20 cellular contexts compared by ENCODE assay signal in the genomic region with DNA sequence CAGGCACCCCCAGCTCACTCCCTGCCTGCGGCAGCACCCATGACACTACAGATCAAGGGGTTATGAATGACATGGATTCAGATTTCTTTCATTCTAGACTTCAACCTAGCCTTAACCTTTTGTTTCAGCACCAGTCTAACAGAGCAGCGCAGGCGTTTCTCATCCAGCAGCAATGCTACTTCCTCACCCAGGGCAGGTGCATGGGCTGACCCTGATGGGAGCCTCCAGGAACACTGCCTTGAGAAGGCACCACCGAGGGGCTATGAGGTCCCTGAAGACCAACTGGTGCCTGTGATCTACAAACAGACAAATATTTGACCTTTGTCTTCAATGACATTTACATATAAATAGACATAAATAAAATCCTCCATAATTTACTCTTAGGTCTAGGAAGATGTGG. TPM values are rescaled to one million over a fixed set of nuclear protein-coding genes. Genes with fewer than 3 reads are reported as not detected.
"Had no signal": no experiment of that assay in that cellular context is flagged by ENCODE, and none has a peak within 500 bp of the region (broad histone marks: within the 10 kb centered on the region; RNA-seq: fewer than 3 reads in every experiment).

No MANE protein-coding gene starts in this region.

- H3K4me3 ChIP-seq: coronary artery, heart right ventricle, left ventricle myocardium inferior, prostate gland, right atrium auricular region, thoracic aorta, upper lobe of right lung had no signal

- H3K27ac Mint-ChIP-seq: activated B cell treated with CpG ODN at 0.5 μM for 24 hours; activated CD8-positive, alpha-beta T cell treated with anti-CD3 and anti-CD28 coated beads for 36 hours; activated naive CD8-positive, alpha-beta T cell treated with anti-CD3 and anti-CD28 coated beads, Interleukin-2, amount 50 U/mL, for 24 hours; activated T-cell treated with anti-CD3 and anti-CD28 coated beads, Interleukin-2, amount 50 U/mL, for 24 hours; activated T-helper 2 cell treated with anti-CD3 and anti-CD28 coated beads, Interferon-gamma antibody, Interleukin-2, Interleukin-4, amounts not matched to agents 10 μg/mL and 5 μg/mL and 100 μg/mL, durations not matched to agents 14 hours and 24 hours and 36 hours; stimulated activated memory B cell treated with anti-CD40 and anti-IgM and Interleukin-4, amounts not matched to agents 10 μg/mL and 1 μg/mL and 100 μg/mL, for 72 hours had no signal

- H3K4me3 Mint-ChIP-seq: activated B cell treated with CpG ODN at 0.5 μM for 24 hours; activated CD8-positive, alpha-beta T cell treated with anti-CD3 and anti-CD28 coated beads for 36 hours; activated naive CD8-positive, alpha-beta T cell treated with anti-CD3 and anti-CD28 coated beads, Interleukin-2, amount 50 U/mL, for 24 hours; activated T-cell treated with anti-CD3 and anti-CD28 coated beads, Interleukin-2, amount 50 U/mL, for 24 hours; neural crest cell; stimulated activated memory B cell treated with anti-CD40 and anti-IgM and Interleukin-4, amounts not matched to agents 10 μg/mL and 1 μg/mL and 100 μg/mL, for 72 hours had no signal

- H3K27ac ChIP-seq: brain microvascular endothelial cell, coronary artery, heart right ventricle, left ventricle myocardium inferior, prostate gland, right atrium auricular region, thoracic aorta, upper lobe of right lung had no signal

- H3K4me1 ChIP-seq: prostate gland, upper lobe of right lung had no signal

- DNase-seq: activated B cell treated with CpG ODN at 0.5 μM for 24 hours; activated CD4-positive, alpha-beta T cell treated with anti-CD3 and anti-CD28 coated beads for 48 hours; activated CD8-positive, alpha-beta T cell treated with anti-CD3 and anti-CD28 coated beads for 36 hours; activated naive CD4-positive, alpha-beta T cell treated with Interleukin-2 at 50 U/mL for 16 hours; activated naive CD8-positive, alpha-beta T cell treated with anti-CD3 and anti-CD28 coated beads, Interleukin-2, amount 50 U/mL, for 24 hours; activated T-cell treated with anti-CD3 and anti-CD28 coated beads, Interleukin-2, amount 50 U/mL, for 24 hours; anterior cingulate cortex; brain microvascular endothelial cell; heart right ventricle; left ventricle myocardium inferior; stimulated activated CD4-positive, alpha-beta T cell treated with anti-CD3 and anti-CD28 coated beads, Interleukin-4, amount 100 ng/mL, for 4 hours; upper lobe of right lung had no signal

- H3K9me3 Mint-ChIP-seq: activated B cell treated with CpG ODN at 0.5 μM for 24 hours; activated CD8-positive, alpha-beta T cell treated with anti-CD3 and anti-CD28 coated beads for 36 hours; activated naive CD8-positive, alpha-beta T cell treated with anti-CD3 and anti-CD28 coated beads, Interleukin-2, amount 50 U/mL, for 24 hours; activated T-cell treated with anti-CD3 and anti-CD28 coated beads, Interleukin-2, amount 50 U/mL, for 24 hours; activated T-helper 2 cell treated with anti-CD3 and anti-CD28 coated beads, Interferon-gamma antibody, Interleukin-2, Interleukin-4, amounts not matched to agents 10 μg/mL and 5 μg/mL and 100 μg/mL, durations not matched to agents 14 hours and 24 hours and 36 hours; neural crest cell; stimulated activated memory B cell treated with anti-CD40 and anti-IgM and Interleukin-4, amounts not matched to agents 10 μg/mL and 1 μg/mL and 100 μg/mL, for 72 hours had no signal

- ATAC-seq: activated CD8-positive, alpha-beta T cell treated with anti-CD3 and anti-CD28 coated beads for 36 hours; activated naive CD8-positive, alpha-beta T cell treated with anti-CD3 and anti-CD28 coated beads, Interleukin-2, amount 50 U/mL, for 24 hours; esophagus mucosa; heart right ventricle; stimulated activated memory B cell treated with anti-CD40 and anti-IgM and Interleukin-4, amounts not matched to agents 10 μg/mL and 1 μg/mL and 100 μg/mL, for 72 hours; upper lobe of right lung had no signal

- H3K27me3 ChIP-seq: brain microvascular endothelial cell, heart right ventricle, right atrium auricular region, upper lobe of right lung had no signal

- H3K9me3 ChIP-seq: heart right ventricle, left ventricle myocardium inferior, prostate gland, right atrium auricular region, thoracic aorta, upper lobe of right lung had no signal

- H3K27me3 Mint-ChIP-seq: activated B cell treated with CpG ODN at 0.5 μM for 24 hours; activated CD8-positive, alpha-beta T cell treated with anti-CD3 and anti-CD28 coated beads for 36 hours; activated naive CD8-positive, alpha-beta T cell treated with anti-CD3 and anti-CD28 coated beads, Interleukin-2, amount 50 U/mL, for 24 hours; activated T-cell treated with anti-CD3 and anti-CD28 coated beads, Interleukin-2, amount 50 U/mL, for 24 hours; stimulated activated memory B cell treated with anti-CD40 and anti-IgM and Interleukin-4, amounts not matched to agents 10 μg/mL and 1 μg/mL and 100 μg/mL, for 72 hours had no signal

RNA-seq across cellular contexts. Expression of gene AHNAK2, which starts 31.9 kb away (rescaled TPM):
- total RNA-seq: activated B cell treated with CpG ODN at 0.5 μM for 24 hours had no signal

RNA-seq across cellular contexts. Expression of gene GPR132, which starts 55.1 kb away (rescaled TPM):
- total RNA-seq: neural crest cell had no signal
